In genomic region chr19:35048911-35049411, GRCh38 we compare ENCODE assay signal across 15 cellular contexts.
DNase-seq lines count a peak whose midpoint lies in the region; ATAC-seq lines count a peak whose summit lies in the region.
"Had no signal": no experiment of that assay in that cellular context is flagged by ENCODE, and none has a peak within 500 bp of the region (broad histone marks: within the 10 kb centered on the region; RNA-seq: fewer than 3 reads in every experiment).

No MANE protein-coding gene starts in this region.

- DNase-seq in NCI-H1105 treated with DMSO at 0.1 percent for 48 hours (lab: John Stamatoyannopoulos, UW) (peak; percentile 66), amygdala (lab: John Stamatoyannopoulos, UW) (peak in 52 of 56 donors; percentile 15 to 92 (median 68)), inferior parietal cortex (ENCODE audit: extremely low spot score) (peak; percentile 69), superior temporal gyrus (ENCODE audit: extremely low spot score) (peak; percentile 83), T1000 (lab: John Stamatoyannopoulos, UW) (no peak)
- no peak for DNase-seq in activated effector memory CD4-positive, alpha-beta T cell treated with Interleukin-2 at 50 U/mL for 16 hours
- DNase-seq: activated T-cell treated with anti-CD3 and anti-CD28 coated beads, Interleukin-2, amount 50 U/mL, for 1 hour; effector memory CD4-positive, alpha-beta T cell; Kasumi-1; SJCRH30; stimulated activated CD4-positive, alpha-beta T cell treated with anti-CD3 and anti-CD28 coated beads, Interleukin-2, amount 100 ng/mL, for 48 hours; WERI-Rb-1 had no signal

- ATAC-seq in HG03378 (IDR thresholded peaks at IDR 0.05; ENCODE audit: unreplicated experiment), result no peak
- ATAC-seq: GM12878, HCT116 had no signal

Comparison
In these comparisons a context has a peak if more than half of its experiments do, and no peak if none do; other contexts are left out.
1. DNase-seq: peak in NCI-H1105 treated with DMSO at 0.1 percent for 48 hours (single experiment), amygdala (52 of 56), inferior parietal cortex (single experiment) and superior temporal gyrus (single experiment); none in T1000 (single experiment) and activated effector memory CD4-positive, alpha-beta T cell treated with Interleukin-2 at 50 U/mL for 16 hours (single experiment).